In genomic region chr11:63841554-63841953, GRCh38 we compare ENCODE assay signal across 8 cellular contexts. TPM values are rescaled to one million over a fixed set of nuclear protein-coding genes. Genes with fewer than 3 reads are reported as not detected.
A peak's percentile ranks its signal among the peaks of the same experiment; 100 is the strongest.
DNase-seq lines count a peak whose midpoint lies in the region; ATAC-seq and TF ChIP-seq lines count a peak whose summit lies in the region.

No MANE protein-coding gene starts in this region.

- H3K36me3 Mint-ChIP-seq in T-helper 1 cell treated with Interleukin-12 subunit alpha and Interleukin-12 subunit beta and Interleukin-4 antibody, amounts not matched to agents 30 μg/mL and 1 μg/mL, for 36 hours (ENCODE audit: low read depth), result peaks cover 32% of the 10 kb centered on the region
- H3K36me3 Mint-ChIP-seq in T-helper 17 cell (ENCODE audit: low read depth), result peaks cover 14% of the 10 kb centered on the region

- no peak for TF ChIP-seq CTCF in fibroblast of lung (conservative IDR thresholded peaks at IDR 0.05 in 1 of 2, IDR thresholded peaks at IDR 0.05 in 1 of 2; ENCODE audit: low read depth in 1 of 2, low read length in 2 of 2)

- peak overlapping the region; percentile 100 for H3K4me2 ChIP-seq in fibroblast of lung (ENCODE audit: extremely low read depth, insufficient read depth, low read length)

- DNase-seq in T-helper 1 cell (no peak), T-helper 17 cell (no peak), fibroblast of lung (ENCODE audit: low read depth in 2 of 2) (peak in 1 of 2 donors; percentile 62), retina (peak; percentile 21), NCI-H1694 (lab: John Stamatoyannopoulos, UW) (no peak), SK-N-DZ (ENCODE audit: low spot score) (no peak)

- H3K27ac ChIP-seq in fibroblast of lung (ENCODE audit: insufficient read depth, low read length), result peak overlapping the region; percentile 22

- no peaks in the 10 kb centered on the region for H4K20me1 ChIP-seq in fibroblast of lung (ENCODE audit: control insufficient read depth, extremely low read depth, insufficient read depth, low read length)

- no peaks in the 10 kb centered on the region for H3K27me3 Mint-ChIP-seq in T-helper 1 cell treated with Interleukin-12 subunit alpha and Interleukin-12 subunit beta and Interleukin-4 antibody, amounts not matched to agents 30 μg/mL and 1 μg/mL, for 36 hours (ENCODE audit: low read depth)
- no peaks in the 10 kb centered on the region for H3K27me3 Mint-ChIP-seq in T-helper 17 cell

- H3K4me1 Mint-ChIP-seq in T-helper 1 cell treated with Interleukin-12 subunit alpha and Interleukin-12 subunit beta and Interleukin-4 antibody, amounts not matched to agents 30 μg/mL and 1 μg/mL, for 36 hours (ENCODE audit: low read depth), result peaks cover 47% of the 10 kb centered on the region
- peaks cover 61% of the 10 kb centered on the region for H3K4me1 Mint-ChIP-seq in T-helper 17 cell

- no peak overlapping the region for H3K9ac ChIP-seq in fibroblast of lung (ENCODE audit: insufficient read depth, low read length)

- no peak overlapping the region for H3K27ac Mint-ChIP-seq in T-helper 1 cell treated with Interleukin-12 subunit alpha and Interleukin-12 subunit beta and Interleukin-4 antibody, amounts not matched to agents 30 μg/mL and 1 μg/mL, for 36 hours
- peak overlapping the region; percentile 99 for H3K27ac Mint-ChIP-seq in T-helper 17 cell

- peaks cover 64% of the 10 kb centered on the region for H3K79me2 ChIP-seq in fibroblast of lung (ENCODE audit: control insufficient read depth, insufficient read depth, low read length)

- H3K36me3 ChIP-seq in fibroblast of lung (ENCODE audit: control insufficient read depth, insufficient read depth, low read length), result no peaks in the 10 kb centered on the region

- peak overlapping the region; percentile 92 for H3K4me3 Mint-ChIP-seq in T-helper 1 cell treated with Interleukin-12 subunit alpha and Interleukin-12 subunit beta and Interleukin-4 antibody, amounts not matched to agents 30 μg/mL and 1 μg/mL, for 36 hours
- H3K4me3 Mint-ChIP-seq in T-helper 17 cell, result peak overlapping the region; percentile 100

- ATAC-seq in T-helper 17 cell (no peak), GM18502 (IDR thresholded peaks at IDR 0.05; ENCODE audit: poor library complexity, unreplicated experiment) (no peak)

- no peaks in the 10 kb centered on the region for H3K9me3 Mint-ChIP-seq in T-helper 1 cell treated with Interleukin-12 subunit alpha and Interleukin-12 subunit beta and Interleukin-4 antibody, amounts not matched to agents 30 μg/mL and 1 μg/mL, for 36 hours

- H3K4me3 ChIP-seq in fibroblast of lung (replicated peaks in 1 of 4; ENCODE audit: control extremely low read depth in 1 of 4, insufficient read depth in 1 of 4, low read depth in 3 of 4, low read length in 4 of 4), result peak overlapping the region; percentile 58 to 95 (median 70)

- H3K4me1 ChIP-seq in fibroblast of lung (ENCODE audit: control insufficient read depth, extremely low read depth, insufficient read depth, low read length), result peaks cover 21% of the 10 kb centered on the region

- no peaks in the 10 kb centered on the region for H3K27me3 ChIP-seq in fibroblast of lung (ENCODE audit: control insufficient read depth, insufficient read depth, low read length)

- H3K9me3 ChIP-seq in T-helper 17 cell (ENCODE audit: control insufficient read depth, low read length, poor library complexity, severe bottlenecking) (no peaks in the 10 kb centered on the region), fibroblast of lung (ENCODE audit: control insufficient read depth, insufficient read depth, low read depth, low read length) (no peaks in the 10 kb centered on the region)

- no peak overlapping the region for H2AFZ ChIP-seq in fibroblast of lung (ENCODE audit: low read length)

RNA-seq across cellular contexts. Expression of gene MARK2, which starts 2.6 kb away (rescaled TPM):
- total RNA-seq in T-helper 17 cell (10 to 100 TPM; 44.6 to 53.5 TPM), fibroblast of lung (5.4 and 6.4 TPM in 2 replicates)
- polyA plus RNA-seq in fibroblast of lung, result 12.3 and 16.8 TPM in 2 replicates
- polyA plus RNA-seq in fibroblast of lung (2012), result 10.2 and 13.6 TPM in 2 replicates
- 6.4 and 13.5 TPM in 2 replicates for polyA minus RNA-seq in fibroblast of lung (ENCODE audit: low replicate concordance)
- 15.2 and 15.4 TPM in 2 replicates for polyA plus RNA-seq in SK-N-DZ (2014; cell fraction: cytosol; rRNA removed)
- polyA plus RNA-seq in SK-N-DZ (2014; cell fraction: nucleus; rRNA removed), result 9.8 and 11.1 TPM in 2 replicates

RNA-seq across cellular contexts. Expression of gene SPINDOC, which starts 28.3 kb away (rescaled TPM):
- total RNA-seq in T-helper 17 cell (1 to 10 TPM; 8.5 to 9.4 TPM), fibroblast of lung (10.7 and 10.8 TPM in 2 replicates)
- polyA plus RNA-seq in fibroblast of lung, result 10.9 and 13.9 TPM in 2 replicates
- polyA plus RNA-seq in fibroblast of lung (2012), result 15.7 and 22.1 TPM in 2 replicates
- polyA minus RNA-seq in fibroblast of lung (ENCODE audit: low replicate concordance), result 8.2 and 8.9 TPM in 2 replicates
- 59.1 and 74.8 TPM in 2 replicates for polyA plus RNA-seq in SK-N-DZ (2014; cell fraction: cytosol; rRNA removed)
- polyA plus RNA-seq in SK-N-DZ (2014; cell fraction: nucleus; rRNA removed), result 37.1 and 53.8 TPM in 2 replicates
